8 cellular contexts compared by ENCODE assay signal in the genomic region with DNA sequence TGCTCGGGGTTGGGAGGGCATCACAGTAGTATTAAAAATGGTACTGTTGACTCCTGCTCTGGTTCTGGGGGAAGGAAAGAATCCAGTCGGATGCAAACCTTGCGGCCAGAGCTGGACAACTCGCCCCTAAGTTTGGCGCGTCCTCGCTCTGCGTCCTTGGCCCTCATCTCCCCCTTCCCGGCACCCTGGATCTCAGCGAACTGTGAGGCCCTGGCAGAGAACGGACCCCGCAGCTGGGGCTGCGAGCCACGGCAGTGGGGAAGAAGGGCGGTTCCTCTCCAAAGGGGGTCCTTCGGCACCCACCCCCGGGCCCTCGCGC. TPM values are rescaled to one million over a fixed set of nuclear protein-coding genes. Genes with fewer than 3 reads are reported as not detected.
A peak's percentile ranks its signal among the peaks of the same experiment; 100 is the strongest.
DNase-seq lines count a peak whose midpoint lies in the region; ATAC-seq and TF ChIP-seq lines count a peak whose summit lies in the region.

No MANE protein-coding gene starts in this region.

- H3K27ac ChIP-seq in ascending aorta (peak overlapping the region; percentile 85 to 90), upper lobe of left lung (peak overlapping the region; percentile 84 to 90 (median 86))

- H3K4me3 Mint-ChIP-seq in activated T-cell treated with anti-CD3 and anti-CD28 coated beads, Interleukin-2, amount 50 U/mL, for 4 hours = peak overlapping the region; percentile 79

- H3K27me3 ChIP-seq in ascending aorta (no peaks in the 10 kb centered on the region), upper lobe of left lung (no peaks in the 10 kb centered on the region)

- H3K4me1 Mint-ChIP-seq in activated T-cell treated with anti-CD3 and anti-CD28 coated beads, Interleukin-2, amount 50 U/mL, for 4 hours (ENCODE audit: low read depth) = peaks cover 51% of the 10 kb centered on the region

- no peak for ATAC-seq in activated T-cell treated with anti-CD3 and anti-CD28 coated beads, Interleukin-2, amount 50 U/mL, for 4 hours
- ATAC-seq in left lobe of liver (peak; percentile 10), upper lobe of left lung (ENCODE audit: low FRiP score in 2 of 2) (peak; percentile 23 to 42)

- no peak for TF ChIP-seq POLR2A in upper lobe of left lung (IDR thresholded peaks at IDR 0.05)

- H3K4me1 ChIP-seq in ascending aorta (no peaks in the 10 kb centered on the region), upper lobe of left lung (peaks cover 0 to 10% (median 6%) of the 10 kb centered on the region in 4 donors)

- intact Hi-C loops in ascending aorta (cut with DNase I) = loop anchor here (5.0 to 10.0 kb wide), 3 partner anchors 34 to 272 kb away; partner anchors contain the start of gene HTATSF1

- no peaks in the 10 kb centered on the region for H3K27me3 Mint-ChIP-seq in activated T-cell treated with anti-CD3 and anti-CD28 coated beads, Interleukin-2, amount 50 U/mL, for 4 hours (ENCODE audit: low read depth)

- no peak for DNase-seq in activated T-cell treated with anti-CD3 and anti-CD28 coated beads, Interleukin-2, amount 50 U/mL, for 4 hours
- no peak for DNase-seq in activated T-cell treated with anti-CD3 and anti-CD28 coated beads, Interleukin-2, amount 50 U/mL, for 1 hour
- no peak for DNase-seq in ascending aorta (ENCODE audit: low spot score in 2 of 2)
- DNase-seq in left lobe of liver (ENCODE audit: low spot score) = no peak
- no peak for DNase-seq in upper lobe of left lung
- DNase-seq in stimulated activated CD4-positive, alpha-beta T cell treated with anti-CD3 and anti-CD28 coated beads, Interleukin-2, amount 100 ng/mL, for 24 hours = no peak
- DNase-seq in NCI-H774 (lab: John Stamatoyannopoulos, UW) = no peak
- no peak for DNase-seq in activated gamma-delta T cell (lab: John Stamatoyannopoulos, UW)

- no peak for TF ChIP-seq EP300 in upper lobe of left lung (IDR thresholded peaks at IDR 0.05)

- TF ChIP-seq CTCF in ascending aorta (IDR thresholded peaks at IDR 0.05) (no peak), upper lobe of left lung (IDR thresholded peaks at IDR 0.05) (no peak)

- H3K4me3 ChIP-seq in ascending aorta (peak overlapping the region; percentile 59 to 70), upper lobe of left lung (peak overlapping the region; percentile 11 to 73 (median 62))

- no peaks in the 10 kb centered on the region for H3K9me3 ChIP-seq in ascending aorta
- H3K9me3 ChIP-seq in upper lobe of left lung = no peaks in the 10 kb centered on the region

- H3K9me3 Mint-ChIP-seq in activated T-cell treated with anti-CD3 and anti-CD28 coated beads, Interleukin-2, amount 50 U/mL, for 4 hours = no peaks in the 10 kb centered on the region

- peaks cover under 1% of the 10 kb centered on the region for H3K36me3 Mint-ChIP-seq in activated T-cell treated with anti-CD3 and anti-CD28 coated beads, Interleukin-2, amount 50 U/mL, for 4 hours (ENCODE audit: insufficient read depth)

- 39% methylated on average over 16 of the region's 19 CpGs; no CpG with 5 or more reads in 1 of the 2 donors for WGBS in upper lobe of left lung, 2 donors

- H3K36me3 ChIP-seq in ascending aorta (no peaks in the 10 kb centered on the region), upper lobe of left lung (no peaks in the 10 kb centered on the region)

RNA-seq across cellular contexts. Expression of gene ARHGEF6, which starts 14.0 kb away (rescaled TPM):
- total RNA-seq in activated T-cell treated with anti-CD3 and anti-CD28 coated beads, Interleukin-2, amount 50 U/mL, for 4 hours = 10 to 100 TPM; 16.1 to 18.8 (median 16.8) TPM
- total RNA-seq in ascending aorta (17.6 TPM), left lobe of liver (3.0 TPM), upper lobe of left lung (10 to 100 TPM; 21.7 to 30.9 (median 27.0) TPM)

Comparison
In these comparisons a context has a peak if more than half of its experiments do, and no peak if none do; other contexts are left out.
1. ATAC-seq: peak in left lobe of liver (single experiment) and upper lobe of left lung (2 of 2); none in activated T-cell treated with anti-CD3 and anti-CD28 coated beads, Interleukin-2, amount 50 U/mL, for 4 hours (0 of 2).